Comparison of ENCODE assay signal across 1 cellular context in genomic region chr6:107957909-107958688, GRCh38.
TF ChIP-seq lines count a peak whose summit lies in the region.

SEC63 (minus strand) TSS chr6:107958208; CDS start chr6:107958009, 199 bp downstream.

TF ChIP-seq in K562, 482 proteins besides CTCF, POLR2A, EP300 and RAD21 (continued from another document and continues in another):
- TF ChIP-seq GMEB1 (CRISPR knock-in tag; IDR thresholded peaks at IDR 0.05): peak; percentile 59
- TF ChIP-seq MEIS2 (IDR thresholded peaks at IDR 0.05; ENCODE audit: partially characterized antibody): peak; percentile 18
- TF ChIP-seq NR2C2 (CRISPR knock-in tag; IDR thresholded peaks at IDR 0.05): 0 out of 2 replicates have a peak, but pooled peaks have one; percentile 22
- no peak for TF ChIP-seq NR2C2 (tag; IDR thresholded peaks at IDR 0.05)
- no peak for TF ChIP-seq ZNF830 (CRISPR knock-in tag; IDR thresholded peaks at IDR 0.05)
- peak; percentile 55 to 81 for TF ChIP-seq MNT (conservative IDR thresholded peaks at IDR 0.05)
- 0 out of 2 replicates have a peak, but pooled peaks have one; percentile 28 for TF ChIP-seq KLF6 (CRISPR knock-in tag; IDR thresholded peaks at IDR 0.05; ENCODE audit: borderline replicate concordance)
- TF ChIP-seq CXXC5 (CRISPR knock-in tag; IDR thresholded peaks at IDR 0.05): peak; percentile 79; the same call in 1 of the 2 replicates
- TF ChIP-seq RBM39 (optimal IDR thresholded peaks at IDR 0.05; ENCODE audit: low read depth, low read length): no peak
- peak; percentile 72 for TF ChIP-seq SP1 (CRISPR knock-in tag; IDR thresholded peaks at IDR 0.05)
- TF ChIP-seq HNRNPL (IDR thresholded peaks at IDR 0.05; ENCODE audit: low read depth, low read length): no peak
- TF ChIP-seq CHD2 (IDR thresholded peaks at IDR 0.05; ENCODE audit: low read depth, low read length): peak; percentile 97
- no peak for TF ChIP-seq HNRNPH1 (optimal IDR thresholded peaks at IDR 0.05; ENCODE audit: low read depth, low read length)
- TF ChIP-seq ZFX (CRISPR knock-in tag; IDR thresholded peaks at IDR 0.05): peak; percentile 87
- TF ChIP-seq TEAD1 (CRISPR knock-in tag; IDR thresholded peaks at IDR 0.05): peak; percentile 13 to 70; a peak in 1 of 4 replicates
- TF ChIP-seq ZBTB26 (CRISPR knock-in tag; IDR thresholded peaks at IDR 0.05): peak; percentile 74; the same call in 1 of the 2 replicates
- TF ChIP-seq ZBTB11 (CRISPR knock-in tag; IDR thresholded peaks at IDR 0.05): peak in 1 of 3 experiments; percentile 74; a peak in 1 of 6 replicates
- no peak for TF ChIP-seq ZNF584 (CRISPR knock-in tag; IDR thresholded peaks at IDR 0.05; ENCODE audit: low read depth)
- peak; percentile 63; the same call in 1 of the 2 replicates for TF ChIP-seq ZNF740 (CRISPR knock-in tag; IDR thresholded peaks at IDR 0.05)
- TF ChIP-seq ZNF740 (tag; IDR thresholded peaks at IDR 0.05): no peak
- 0 out of 2 replicates have a peak, but pooled peaks have one; percentile 31 for TF ChIP-seq ZNF24 (IDR thresholded peaks at IDR 0.05)
- peak in 1 of 2 experiments; percentile 80; a peak in 2 of 4 replicates for TF ChIP-seq UBTF (IDR thresholded peaks at IDR 0.05; ENCODE audit: borderline replicate concordance in 1 of 2, low read depth in 2 of 2, low read length in 2 of 2)
- peak; percentile 51; the same call in 1 of the 2 replicates for TF ChIP-seq RB1 (IDR thresholded peaks at IDR 0.05; ENCODE audit: low read depth)
- TF ChIP-seq DMBX1 (CRISPR knock-in tag; IDR thresholded peaks at IDR 0.05; ENCODE audit: borderline replicate concordance): 0 out of 2 replicates have a peak, but pooled peaks have one; percentile 40
- TF ChIP-seq SLC30A9 (CRISPR knock-in tag; IDR thresholded peaks at IDR 0.05): no peak
- TF ChIP-seq SMARCC2 (IDR thresholded peaks at IDR 0.05; ENCODE audit: low read depth): no peak
- TF ChIP-seq ATF1 (CRISPR knock-in tag; IDR thresholded peaks at IDR 0.05): no peak
- peak; percentile 25; the same call in 1 of the 2 replicates for TF ChIP-seq ATF1 (tag; IDR thresholded peaks at IDR 0.05)
- TF ChIP-seq HMG20B (CRISPR knock-in tag; IDR thresholded peaks at IDR 0.05): no peak
- TF ChIP-seq RBM25 (IDR thresholded peaks at IDR 0.05; ENCODE audit: low read depth, low read length, severe bottlenecking): peak; percentile 92
- TF ChIP-seq ZNF511 (CRISPR knock-in tag; IDR thresholded peaks at IDR 0.05): peak; percentile 57; the same call in 1 of the 2 replicates
- peak; percentile 83; the same call in 1 of the 2 replicates for TF ChIP-seq ELF4 (CRISPR knock-in tag; IDR thresholded peaks at IDR 0.05)
- peak; percentile 71 for TF ChIP-seq POLR2B (IDR thresholded peaks at IDR 0.05; ENCODE audit: low read depth, partially characterized antibody)
- peak; percentile 73; the same call in 1 of the 2 replicates for TF ChIP-seq CREB3L1 (IDR thresholded peaks at IDR 0.05; ENCODE audit: borderline replicate concordance, low read depth)
- peak; percentile 48; the same call in 1 of the 2 replicates for TF ChIP-seq THAP12 (CRISPR knock-in tag; IDR thresholded peaks at IDR 0.05)
- TF ChIP-seq ILF3 (IDR thresholded peaks at IDR 0.05; ENCODE audit: borderline replicate concordance): no peak
- no peak for TF ChIP-seq MAFK (IDR thresholded peaks at IDR 0.05; ENCODE audit: low read length)
- TF ChIP-seq GATA2 (CRISPR knock-in tag; IDR thresholded peaks at IDR 0.05): no peak
- TF ChIP-seq E2F3 (CRISPR knock-in tag; IDR thresholded peaks at IDR 0.05): 0 out of 2 replicates have a peak, but pooled peaks have one; percentile 19
